1 cellular context compared by ENCODE assay signal in the genomic region with DNA sequence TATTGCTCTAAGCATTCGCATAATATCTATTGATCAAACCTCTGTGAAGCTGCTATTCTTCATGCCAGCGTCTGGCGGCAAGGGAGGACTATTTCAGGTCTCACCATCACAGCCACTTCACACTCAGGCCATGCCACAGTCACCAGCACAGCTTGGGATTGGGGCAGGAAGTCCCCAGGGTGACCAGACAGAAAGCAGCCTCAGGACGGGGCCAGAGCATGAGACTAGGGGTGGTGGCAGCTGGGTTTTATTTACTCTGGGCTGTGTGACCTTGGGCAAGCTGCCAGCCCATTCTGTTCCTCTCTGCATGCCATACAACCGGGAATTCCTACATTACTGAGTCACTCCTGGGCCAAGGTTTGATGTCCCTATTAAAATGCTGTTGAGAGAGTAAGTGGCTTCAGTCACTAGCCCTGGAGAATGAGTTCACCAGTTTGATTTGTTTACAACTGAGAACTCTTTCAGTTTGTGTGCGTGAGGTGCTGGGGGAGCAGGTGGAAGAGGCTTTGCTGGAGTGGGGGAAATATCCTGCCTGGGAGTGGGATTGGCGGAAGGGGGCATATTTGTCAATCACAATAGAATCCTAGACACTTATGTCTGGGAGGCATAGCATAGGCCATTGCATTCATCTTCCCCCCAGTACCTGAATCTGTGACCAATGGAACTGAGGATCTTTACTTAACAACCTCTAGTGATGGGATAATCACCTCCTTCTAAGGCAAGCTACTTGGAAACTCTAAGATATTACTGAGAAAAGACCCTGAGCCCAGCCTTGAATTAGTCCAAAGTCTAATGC.
TF ChIP-seq lines count a peak whose summit lies in the region.

No MANE protein-coding gene starts in this region.

TF ChIP-seq in HepG2, 621 proteins besides CTCF, POLR2A, EP300 and RAD21 (continued from another document and continues in another):
- TF ChIP-seq FOXA1 (IDR thresholded peaks at IDR 0.05) (0 out of 2 replicates have a peak, but pooled peaks have one; percentile 15), FOXA1 (CRISPR knock-in tag; IDR thresholded peaks at IDR 0.05) (peak; percentile 91), ZBTB38 (CRISPR knock-in tag; IDR thresholded peaks at IDR 0.05) (peak; percentile 55; the same call in 1 of the 2 replicates), NPAS2 (CRISPR knock-in tag; IDR thresholded peaks at IDR 0.05; ENCODE audit: borderline replicate concordance) (no peak), ZNF788 (CRISPR knock-in tag; IDR thresholded peaks at IDR 0.05; ENCODE audit: borderline replicate concordance) (peak; percentile 67; the same call in 1 of the 2 replicates), SMYD3 (CRISPR knock-in tag; IDR thresholded peaks at IDR 0.05) (peak; percentile 65; the same call in 1 of the 2 replicates), PHB2 (IDR thresholded peaks at IDR 0.05; ENCODE audit: partially characterized antibody) (no peak), ZNF557 (CRISPR knock-in tag; IDR thresholded peaks at IDR 0.05) (no peak), ZNF605 (CRISPR knock-in tag; IDR thresholded peaks at IDR 0.05) (peak; percentile 83; the same call in 1 of the 2 replicates), ZSCAN12 (CRISPR knock-in tag; IDR thresholded peaks at IDR 0.05) (no peak), ZNF780A (CRISPR knock-in tag; IDR thresholded peaks at IDR 0.05) (no peak), PHF20 (CRISPR knock-in tag; IDR thresholded peaks at IDR 0.05) (no peak), NCOA1 (CRISPR knock-in tag; IDR thresholded peaks at IDR 0.05) (no peak), SNAPC2 (CRISPR knock-in tag; IDR thresholded peaks at IDR 0.05) (no peak; the same call in 1 of the 2 replicates), ZNF281 (CRISPR knock-in tag; IDR thresholded peaks at IDR 0.05; ENCODE audit: borderline replicate concordance) (peak; percentile 59; the same call in 1 of the 2 replicates), WIZ (CRISPR knock-in tag; IDR thresholded peaks at IDR 0.05) (no peak), ZNF558 (CRISPR knock-in tag; IDR thresholded peaks at IDR 0.05; ENCODE audit: borderline replicate concordance) (no peak), ZNF430 (CRISPR knock-in tag; IDR thresholded peaks at IDR 0.05) (peak; percentile 94), HOXA5 (CRISPR knock-in tag; IDR thresholded peaks at IDR 0.05) (peak; percentile 32; the same call in 1 of the 2 replicates), HNRNPL (IDR thresholded peaks at IDR 0.05; ENCODE audit: low read depth, low read length) (peak; percentile 56; the same call in 1 of the 2 replicates), ZBTB44 (CRISPR knock-in tag; IDR thresholded peaks at IDR 0.05) (no peak), RBFOX2 (IDR thresholded peaks at IDR 0.05; ENCODE audit: low read depth, low read length) (peak; percentile 27; the same call in 1 of the 2 replicates), ZNF468 (CRISPR knock-in tag; IDR thresholded peaks at IDR 0.05) (no peak), IRF2 (CRISPR knock-in tag; IDR thresholded peaks at IDR 0.05) (peak; percentile 69), RNF2 (conservative IDR thresholded peaks at IDR 0.05; ENCODE audit: low read depth) (no peak), MED13 (CRISPR knock-in tag; IDR thresholded peaks at IDR 0.05) (peak; percentile 90; the same call in 1 of the 2 replicates), DMAP1 (CRISPR knock-in tag; IDR thresholded peaks at IDR 0.05) (0 out of 2 replicates have a peak, but pooled peaks have one; percentile 29), NFIC (IDR thresholded peaks at IDR 0.05; ENCODE audit: low read length) (peak; percentile 96), ZFP36L1 (CRISPR knock-in tag; IDR thresholded peaks at IDR 0.05) (peak; percentile 18; the same call in 1 of the 2 replicates), GABPA (IDR thresholded peaks at IDR 0.05; ENCODE audit: low read depth, low read length) (no peak), GABPA (CRISPR knock-in tag; IDR thresholded peaks at IDR 0.05; ENCODE audit: low read depth) (peak; percentile 65; the same call in 1 of the 2 replicates), PAX8 (CRISPR knock-in tag; IDR thresholded peaks at IDR 0.05; ENCODE audit: borderline replicate concordance) (no peak)
- TF ChIP-seq, protein P1, sequence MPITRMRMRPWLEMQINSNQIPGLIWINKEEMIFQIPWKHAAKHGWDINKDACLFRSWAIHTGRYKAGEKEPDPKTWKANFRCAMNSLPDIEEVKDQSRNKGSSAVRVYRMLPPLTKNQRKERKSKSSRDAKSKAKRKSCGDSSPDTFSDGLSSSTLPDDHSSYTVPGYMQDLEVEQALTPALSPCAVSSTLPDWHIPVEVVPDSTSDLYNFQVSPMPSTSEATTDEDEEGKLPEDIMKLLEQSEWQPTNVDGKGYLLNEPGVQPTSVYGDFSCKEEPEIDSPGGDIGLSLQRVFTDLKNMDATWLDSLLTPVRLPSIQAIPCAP (CRISPR knock-in tag; IDR thresholded peaks at IDR 0.05; ENCODE audit: low read depth) = no peak; the same call in 1 of the 2 replicates
- TF ChIP-seq, protein P2, sequence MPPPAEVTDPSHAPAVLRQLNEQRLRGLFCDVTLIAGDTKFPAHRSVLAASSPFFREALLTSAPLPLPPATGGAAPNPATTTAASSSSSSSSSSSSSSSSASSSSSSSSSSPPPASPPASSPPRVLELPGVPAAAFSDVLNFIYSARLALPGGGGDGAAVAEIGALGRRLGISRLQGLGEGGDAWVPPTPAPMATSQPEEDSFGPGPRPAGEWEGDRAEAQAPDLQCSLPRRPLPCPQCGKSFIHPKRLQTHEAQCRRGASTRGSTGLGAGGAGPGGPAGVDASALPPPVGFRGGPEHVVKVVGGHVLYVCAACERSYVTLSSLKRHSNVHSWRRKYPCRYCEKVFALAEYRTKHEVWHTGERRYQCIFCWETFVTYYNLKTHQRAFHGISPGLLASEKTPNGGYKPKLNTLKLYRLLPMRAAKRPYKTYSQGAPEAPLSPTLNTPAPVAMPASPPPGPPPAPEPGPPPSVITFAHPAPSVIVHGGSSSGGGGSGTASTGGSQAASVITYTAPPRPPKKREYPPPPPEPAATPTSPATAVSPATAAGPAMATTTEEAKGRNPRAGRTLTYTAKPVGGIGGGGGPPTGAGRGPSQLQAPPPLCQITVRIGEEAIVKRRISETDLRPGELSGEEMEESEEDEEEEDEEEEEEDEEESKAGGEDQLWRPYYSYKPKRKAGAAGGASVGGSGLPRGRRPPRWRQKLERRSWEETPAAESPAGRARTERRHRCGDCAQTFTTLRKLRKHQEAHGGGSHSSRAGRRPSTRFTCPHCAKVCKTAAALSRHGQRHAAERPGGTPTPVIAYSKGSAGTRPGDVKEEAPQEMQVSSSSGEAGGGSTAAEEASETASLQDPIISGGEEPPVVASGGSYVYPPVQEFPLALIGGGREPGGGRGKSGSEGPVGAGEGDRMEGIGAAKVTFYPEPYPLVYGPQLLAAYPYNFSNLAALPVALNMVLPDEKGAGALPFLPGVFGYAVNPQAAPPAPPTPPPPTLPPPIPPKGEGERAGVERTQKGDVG (CRISPR knock-in tag; IDR thresholded peaks at IDR 0.05; ENCODE audit: borderline replicate concordance) = peak; percentile 58; the same call in 1 of the 2 replicates
- TF ChIP-seq, protein P3, sequence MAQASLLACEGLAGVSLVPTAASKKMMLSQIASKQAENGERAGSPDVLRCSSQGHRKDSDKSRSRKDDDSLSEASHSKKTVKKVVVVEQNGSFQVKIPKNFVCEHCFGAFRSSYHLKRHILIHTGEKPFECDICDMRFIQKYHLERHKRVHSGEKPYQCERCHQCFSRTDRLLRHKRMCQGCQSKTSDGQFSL (CRISPR knock-in tag; IDR thresholded peaks at IDR 0.05) = no peak
- TF ChIP-seq, protein P4, sequence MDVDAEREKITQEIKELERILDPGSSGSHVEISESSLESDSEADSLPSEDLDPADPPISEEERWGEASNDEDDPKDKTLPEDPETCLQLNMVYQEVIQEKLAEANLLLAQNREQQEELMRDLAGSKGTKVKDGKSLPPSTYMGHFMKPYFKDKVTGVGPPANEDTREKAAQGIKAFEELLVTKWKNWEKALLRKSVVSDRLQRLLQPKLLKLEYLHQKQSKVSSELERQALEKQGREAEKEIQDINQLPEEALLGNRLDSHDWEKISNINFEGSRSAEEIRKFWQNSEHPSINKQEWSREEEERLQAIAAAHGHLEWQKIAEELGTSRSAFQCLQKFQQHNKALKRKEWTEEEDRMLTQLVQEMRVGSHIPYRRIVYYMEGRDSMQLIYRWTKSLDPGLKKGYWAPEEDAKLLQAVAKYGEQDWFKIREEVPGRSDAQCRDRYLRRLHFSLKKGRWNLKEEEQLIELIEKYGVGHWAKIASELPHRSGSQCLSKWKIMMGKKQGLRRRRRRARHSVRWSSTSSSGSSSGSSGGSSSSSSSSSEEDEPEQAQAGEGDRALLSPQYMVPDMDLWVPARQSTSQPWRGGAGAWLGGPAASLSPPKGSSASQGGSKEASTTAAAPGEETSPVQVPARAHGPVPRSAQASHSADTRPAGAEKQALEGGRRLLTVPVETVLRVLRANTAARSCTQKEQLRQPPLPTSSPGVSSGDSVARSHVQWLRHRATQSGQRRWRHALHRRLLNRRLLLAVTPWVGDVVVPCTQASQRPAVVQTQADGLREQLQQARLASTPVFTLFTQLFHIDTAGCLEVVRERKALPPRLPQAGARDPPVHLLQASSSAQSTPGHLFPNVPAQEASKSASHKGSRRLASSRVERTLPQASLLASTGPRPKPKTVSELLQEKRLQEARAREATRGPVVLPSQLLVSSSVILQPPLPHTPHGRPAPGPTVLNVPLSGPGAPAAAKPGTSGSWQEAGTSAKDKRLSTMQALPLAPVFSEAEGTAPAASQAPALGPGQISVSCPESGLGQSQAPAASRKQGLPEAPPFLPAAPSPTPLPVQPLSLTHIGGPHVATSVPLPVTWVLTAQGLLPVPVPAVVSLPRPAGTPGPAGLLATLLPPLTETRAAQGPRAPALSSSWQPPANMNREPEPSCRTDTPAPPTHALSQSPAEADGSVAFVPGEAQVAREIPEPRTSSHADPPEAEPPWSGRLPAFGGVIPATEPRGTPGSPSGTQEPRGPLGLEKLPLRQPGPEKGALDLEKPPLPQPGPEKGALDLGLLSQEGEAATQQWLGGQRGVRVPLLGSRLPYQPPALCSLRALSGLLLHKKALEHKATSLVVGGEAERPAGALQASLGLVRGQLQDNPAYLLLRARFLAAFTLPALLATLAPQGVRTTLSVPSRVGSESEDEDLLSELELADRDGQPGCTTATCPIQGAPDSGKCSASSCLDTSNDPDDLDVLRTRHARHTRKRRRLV (CRISPR knock-in tag; IDR thresholded peaks at IDR 0.05) = peak; percentile 78; the same call in 1 of the 2 replicates
- TF ChIP-seq, protein P5, sequence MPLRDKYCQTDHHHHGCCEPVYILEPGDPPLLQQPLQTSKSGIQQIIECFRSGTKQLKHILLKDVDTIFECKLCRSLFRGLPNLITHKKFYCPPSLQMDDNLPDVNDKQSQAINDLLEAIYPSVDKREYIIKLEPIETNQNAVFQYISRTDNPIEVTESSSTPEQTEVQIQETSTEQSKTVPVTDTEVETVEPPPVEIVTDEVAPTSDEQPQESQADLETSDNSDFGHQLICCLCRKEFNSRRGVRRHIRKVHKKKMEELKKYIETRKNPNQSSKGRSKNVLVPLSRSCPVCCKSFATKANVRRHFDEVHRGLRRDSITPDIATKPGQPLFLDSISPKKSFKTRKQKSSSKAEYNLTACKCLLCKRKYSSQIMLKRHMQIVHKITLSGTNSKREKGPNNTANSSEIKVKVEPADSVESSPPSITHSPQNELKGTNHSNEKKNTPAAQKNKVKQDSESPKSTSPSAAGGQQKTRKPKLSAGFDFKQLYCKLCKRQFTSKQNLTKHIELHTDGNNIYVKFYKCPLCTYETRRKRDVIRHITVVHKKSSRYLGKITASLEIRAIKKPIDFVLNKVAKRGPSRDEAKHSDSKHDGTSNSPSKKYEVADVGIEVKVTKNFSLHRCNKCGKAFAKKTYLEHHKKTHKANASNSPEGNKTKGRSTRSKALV (CRISPR knock-in tag; IDR thresholded peaks at IDR 0.05) = peak; percentile 46; the same call in 1 of the 2 replicates
- TF ChIP-seq, protein P6, sequence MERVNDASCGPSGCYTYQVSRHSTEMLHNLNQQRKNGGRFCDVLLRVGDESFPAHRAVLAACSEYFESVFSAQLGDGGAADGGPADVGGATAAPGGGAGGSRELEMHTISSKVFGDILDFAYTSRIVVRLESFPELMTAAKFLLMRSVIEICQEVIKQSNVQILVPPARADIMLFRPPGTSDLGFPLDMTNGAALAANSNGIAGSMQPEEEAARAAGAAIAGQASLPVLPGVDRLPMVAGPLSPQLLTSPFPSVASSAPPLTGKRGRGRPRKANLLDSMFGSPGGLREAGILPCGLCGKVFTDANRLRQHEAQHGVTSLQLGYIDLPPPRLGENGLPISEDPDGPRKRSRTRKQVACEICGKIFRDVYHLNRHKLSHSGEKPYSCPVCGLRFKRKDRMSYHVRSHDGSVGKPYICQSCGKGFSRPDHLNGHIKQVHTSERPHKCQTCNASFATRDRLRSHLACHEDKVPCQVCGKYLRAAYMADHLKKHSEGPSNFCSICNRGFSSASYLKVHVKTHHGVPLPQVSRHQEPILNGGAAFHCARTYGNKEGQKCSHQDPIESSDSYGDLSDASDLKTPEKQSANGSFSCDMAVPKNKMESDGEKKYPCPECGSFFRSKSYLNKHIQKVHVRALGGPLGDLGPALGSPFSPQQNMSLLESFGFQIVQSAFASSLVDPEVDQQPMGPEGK (CRISPR knock-in tag; IDR thresholded peaks at IDR 0.05) = peak; percentile 90
